20 cellular contexts compared by ENCODE assay signal in genomic region chr4:70660106-70660505, GRCh38. TPM values are rescaled to one million over a fixed set of nuclear protein-coding genes. Genes with fewer than 3 reads are reported as not detected.
"Had no signal": no experiment of that assay in that cellular context is flagged by ENCODE, and none has a peak within 500 bp of the region (broad histone marks: within the 10 kb centered on the region; RNA-seq: fewer than 3 reads in every experiment).

No MANE protein-coding gene starts in this region.

- H3K4me1 Mint-ChIP-seq: activated T-helper 17 cell treated with anti-CD3 and anti-CD28 coated beads, Interleukin-2, amount 50 U/mL, for 72 hours; neural progenitor cell had no signal

- H3K9me3 ChIP-seq: esophagus squamous epithelium, ovary, sigmoid colon, spleen, stomach, testis, upper lobe of left lung had no signal

- H2AFZ ChIP-seq: hepatocyte, neural progenitor cell had no signal

- H3K27me3 Mint-ChIP-seq: activated T-helper 17 cell treated with anti-CD3 and anti-CD28 coated beads, Interleukin-2, amount 50 U/mL, for 72 hours had no signal

- H3K27me3 ChIP-seq: brain microvascular endothelial cell, esophagus squamous epithelium, hepatocyte, neural progenitor cell, ovary, sigmoid colon, spleen, stomach, testis, upper lobe of left lung had no signal

- ATAC-seq: activated T-helper 17 cell treated with anti-CD3 and anti-CD28 coated beads, Interleukin-2, amount 50 U/mL, for 72 hours; left lobe of liver had no signal

- H3K36me3 ChIP-seq: brain microvascular endothelial cell, esophagus squamous epithelium, neural progenitor cell, ovary, sigmoid colon, spleen, stomach, upper lobe of left lung had no signal

- H3K9ac ChIP-seq: neural progenitor cell had no signal

- H3K79me2 ChIP-seq: hepatocyte had no signal

- H3K4me3 Mint-ChIP-seq: activated CD4-positive, alpha-beta T cell treated with anti-CD3 and anti-CD28 coated beads, Interleukin-2, amount 10 ng/mL, durations not matched to agents 7 days and 5 days; activated T-helper 17 cell treated with anti-CD3 and anti-CD28 coated beads, Interleukin-2, amount 50 U/mL, for 72 hours; neural progenitor cell had no signal

- H3K27ac ChIP-seq: brain microvascular endothelial cell, esophagus squamous epithelium, hepatocyte, neural progenitor cell, ovary, sigmoid colon, spleen, stomach, testis, upper lobe of left lung had no signal

- H3K4me2 ChIP-seq: hepatocyte, neural progenitor cell had no signal

- H3K9me3 Mint-ChIP-seq: activated CD4-positive, alpha-beta T cell treated with anti-CD3 and anti-CD28 coated beads, Interleukin-2, amount 10 ng/mL, durations not matched to agents 7 days and 5 days; activated T-helper 17 cell treated with anti-CD3 and anti-CD28 coated beads, Interleukin-2, amount 50 U/mL, for 72 hours; neural progenitor cell had no signal

- FAIRE-seq: endothelial cell of umbilical vein, keratinocyte had no signal

- H3K4me3 ChIP-seq: esophagus squamous epithelium, hepatocyte, neural progenitor cell, ovary, sigmoid colon, stomach, testis, upper lobe of left lung had no signal

- H3K4me1 ChIP-seq: esophagus squamous epithelium, neural progenitor cell, sigmoid colon, stomach, testis had no signal

- DNase-seq: activated CD4-positive, alpha-beta T cell treated with anti-CD3 and anti-CD28 coated beads, Interleukin-2, amount 10 ng/mL, durations not matched to agents 7 days and 5 days; activated naive CD4-positive, alpha-beta T cell treated with Interleukin-2 at 50 U/mL for 16 hours; anterior cingulate cortex; brain microvascular endothelial cell; effector CD8-positive, alpha-beta T cell; esophagus squamous epithelium; ovary; sigmoid colon; spleen; stomach; testis; upper lobe of left lung had no signal

- H3K27ac Mint-ChIP-seq: activated CD4-positive, alpha-beta T cell treated with anti-CD3 and anti-CD28 coated beads, Interleukin-2, amount 10 ng/mL, durations not matched to agents 7 days and 5 days; activated T-helper 17 cell treated with anti-CD3 and anti-CD28 coated beads, Interleukin-2, amount 50 U/mL, for 72 hours; neural progenitor cell had no signal

RNA-seq across cellular contexts. Expression of gene JCHAIN, which starts 6.2 kb away (rescaled TPM):
- total RNA-seq: activated T-helper 17 cell treated with anti-CD3 and anti-CD28 coated beads, Interleukin-2, amount 50 U/mL, for 72 hours; endothelial cell of umbilical vein; glomerular endothelial cell; hepatocyte; lung microvascular endothelial cell had no signal
- polyA plus RNA-seq: endothelial cell of umbilical vein, hepatocyte, keratinocyte had no signal

RNA-seq across cellular contexts. Expression of gene ENAM, which starts 31.6 kb away (rescaled TPM):
- total RNA-seq: activated T-helper 17 cell treated with anti-CD3 and anti-CD28 coated beads, Interleukin-2, amount 50 U/mL, for 72 hours; endothelial cell of umbilical vein; esophagus squamous epithelium; glomerular endothelial cell; lung microvascular endothelial cell had no signal
- polyA plus RNA-seq: keratinocyte, sigmoid colon had no signal
